ENCODE assay signal across 9 cellular contexts in genomic region chr7:121366852-121367431, GRCh38. TPM values are rescaled to one million over a fixed set of nuclear protein-coding genes. Genes with fewer than 3 reads are reported as not detected.
A peak's percentile ranks its signal among the peaks of the same experiment; 100 is the strongest.
DNase-seq lines count a peak whose midpoint lies in the region; ATAC-seq and TF ChIP-seq lines count a peak whose summit lies in the region.
"Had no signal": no experiment of that assay in that cellular context is flagged by ENCODE, and none has a peak within 500 bp of the region (broad histone marks: within the 10 kb centered on the region; RNA-seq: fewer than 3 reads in every experiment).

No MANE protein-coding gene starts in this region.

- H3K4me3 ChIP-seq in BE2C (ENCODE audit: low read depth, low read length) (no peak overlapping the region), GM12864 (ENCODE audit: low read depth, low read length) (no peak overlapping the region), breast epithelium (no peak overlapping the region), lower lobe of right lung (no peak overlapping the region)
- H3K4me3 ChIP-seq: SJCRH30 had no signal

- no peaks in the 10 kb centered on the region for H3K4me1 ChIP-seq in BE2C
- no peaks in the 10 kb centered on the region for H3K4me1 ChIP-seq in breast epithelium
- H3K4me1 ChIP-seq in lower lobe of right lung, result peaks cover 6% of the 10 kb centered on the region
- H3K4me1 ChIP-seq: SJCRH30 had no signal

- TF ChIP-seq POLR2A in breast epithelium (IDR thresholded peaks at IDR 0.05), result no peak

- TF ChIP-seq CTCF in BE2C (IDR thresholded peaks at IDR 0.05; ENCODE audit: low read depth, low read length), result peak; percentile 73
- peak; percentile 49 for TF ChIP-seq CTCF in GM12864 (IDR thresholded peaks at IDR 0.05; ENCODE audit: low read depth, low read length, missing control alignments)
- peak; percentile 70 to 75 (median 75) for TF ChIP-seq CTCF in breast epithelium (IDR thresholded peaks at IDR 0.05)
- peak; percentile 78 for TF ChIP-seq CTCF in lower lobe of right lung (IDR thresholded peaks at IDR 0.05)

- no peaks in the 10 kb centered on the region for H3K9me3 ChIP-seq in BE2C
- H3K9me3 ChIP-seq in breast epithelium, result no peaks in the 10 kb centered on the region
- H3K9me3 ChIP-seq in lower lobe of right lung, result no peaks in the 10 kb centered on the region
- H3K9me3 ChIP-seq: SJCRH30 had no signal

- DNase-seq in BE2C (peak; percentile 13), GM12864 (ENCODE audit: low read depth) (no peak), NCI-H226 (peak; percentile 11), breast epithelium (ENCODE audit: low spot score in 2 of 2) (no peak), lower lobe of right lung (no peak), T1000 (lab: John Stamatoyannopoulos, UW) (no peak)

- ATAC-seq in lower lobe of right lung (no peak), HG03095 (IDR thresholded peaks at IDR 0.05; ENCODE audit: unreplicated experiment) (no peak), GM19455 (IDR thresholded peaks at IDR 0.05; ENCODE audit: unreplicated experiment) (no peak)

- H3K27me3 ChIP-seq in BE2C (no peaks in the 10 kb centered on the region), breast epithelium (no peaks in the 10 kb centered on the region), lower lobe of right lung (ENCODE audit: low read depth) (no peaks in the 10 kb centered on the region)
- H3K27me3 ChIP-seq: SJCRH30 had no signal

- H3K27ac ChIP-seq in breast epithelium (no peak overlapping the region), lower lobe of right lung (no peak overlapping the region)
- H3K27ac ChIP-seq: SJCRH30 had no signal

- intact Hi-C loops in breast epithelium (cut with DNase I; ENCODE audit: low total_unique reads), result loop anchor here (5.0 kb wide), 1 partner anchor 185 kb away; no protein-coding TSS in a partner anchor
- intact Hi-C loops in lower lobe of right lung (cut with DNase I), result loop anchor here (5.0 kb wide), 1 partner anchor 180 kb away; no protein-coding TSS in a partner anchor

- peaks cover 29% of the 10 kb centered on the region for H3K36me3 ChIP-seq in BE2C
- no peaks in the 10 kb centered on the region for H3K36me3 ChIP-seq in breast epithelium
- peaks cover 27% of the 10 kb centered on the region for H3K36me3 ChIP-seq in lower lobe of right lung

RNA-seq across cellular contexts. Expression of gene FAM3C, which starts 29.2 kb away (rescaled TPM):
- polyA plus RNA-seq in BE2C (2012; ENCODE audit: insufficient read depth, insufficient read length, low read depth), result 30.0 TPM
- total RNA-seq in breast epithelium (10 to 100 TPM; 35.8 to 89.7 (median 50.8) TPM), lower lobe of right lung (35.3 TPM)

RNA-seq across cellular contexts. Expression of gene WNT16, which starts 38.1 kb away (rescaled TPM):
- polyA plus RNA-seq in BE2C (2012; ENCODE audit: insufficient read depth, insufficient read length, low read depth), result not detected
- total RNA-seq in breast epithelium (under 1 TPM in 1 of 3 donors, not detected in 2; 0.15 TPM), lower lobe of right lung (not detected)

Comparison
In these comparisons a context has a peak if more than half of its experiments do, and no peak if none do; other contexts are left out.
1. DNase-seq: peak in BE2C (single experiment) and NCI-H226 (single experiment); none in GM12864 (single experiment), breast epithelium (0 of 2), lower lobe of right lung (single experiment) and T1000 (single experiment).
2. Peak in every context shown above with its lines, with median percentiles within 50 percentile points of each other: CTCF ChIP-seq.